In the genomic region with DNA sequence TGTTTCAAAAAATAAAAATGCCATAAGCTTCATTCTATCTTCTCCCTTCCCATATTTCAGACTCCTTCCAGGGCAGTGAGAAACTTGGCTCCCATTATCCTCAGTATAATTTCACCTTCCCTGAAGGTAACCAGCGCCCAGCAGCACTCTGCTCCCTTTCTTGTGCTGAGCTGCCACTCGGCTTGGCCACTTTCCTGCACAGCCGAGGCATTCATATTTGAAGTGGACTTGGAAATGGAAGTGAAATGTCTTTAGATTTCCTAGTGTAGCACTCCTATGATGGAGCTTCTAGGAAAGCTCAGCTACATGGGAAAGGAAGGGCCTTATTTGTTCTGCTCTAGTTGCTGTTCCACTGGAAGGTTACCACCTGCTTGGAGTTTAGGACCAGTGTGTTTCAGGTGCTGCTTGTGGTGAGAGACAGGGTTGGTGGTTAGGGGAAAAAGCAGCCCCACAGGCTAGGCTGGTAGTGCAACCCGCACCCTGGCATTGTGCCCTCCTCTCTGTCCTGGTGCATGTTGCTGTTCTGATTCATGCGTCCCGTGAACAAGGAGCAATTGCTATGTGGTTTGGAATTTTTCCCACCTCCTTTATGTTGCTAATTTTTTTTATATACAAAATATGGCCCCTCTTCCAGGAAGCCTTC, we compare ENCODE assay signal across 11 cellular contexts. TPM values are rescaled to one million over a fixed set of nuclear protein-coding genes. Genes with fewer than 3 reads are reported as not detected.
DNase-seq lines count a peak whose midpoint lies in the region; ATAC-seq and TF ChIP-seq lines count a peak whose summit lies in the region.
"Had no signal": no experiment of that assay in that cellular context is flagged by ENCODE, and none has a peak within 500 bp of the region (broad histone marks: within the 10 kb centered on the region; RNA-seq: fewer than 3 reads in every experiment).

No MANE protein-coding gene starts in this region.

- H3K9me3 Mint-ChIP-seq in glutamatergic neuron (ENCODE audit: unreplicated experiment): peaks cover 7% of the 10 kb centered on the region

- DNase-seq in GM04504 (ENCODE audit: low read depth): peak; percentile 47
- peak; percentile 87 for DNase-seq in astrocyte of the hippocampus (ENCODE audit: low read depth, low spot score)
- peak; percentile 56 for DNase-seq in kidney tubule cell (ENCODE audit: low spot score)
- DNase-seq in activated effector memory CD4-positive, alpha-beta T cell treated with Interleukin-2 at 50 U/mL for 16 hours: no peak
- no peak for DNase-seq in OCI-M1 (lab: John Stamatoyannopoulos, UW)
- DNase-seq in glutamatergic neuron: no peak
- DNase-seq: DMS153; NCI-H1436 treated with DMSO at 0.1 percent for 48 hours; stimulated activated CD4-positive, alpha-beta T cell treated with anti-CD3 and anti-CD28 coated beads, Interleukin-15, amount 100 ng/mL, for 24 hours had no signal

- H3K27ac ChIP-seq in 22Rv1: peak overlapping the region; percentile 44

- no peak for ATAC-seq in GM21360 (IDR thresholded peaks at IDR 0.05; ENCODE audit: unreplicated experiment)

- H3K27me3 Mint-ChIP-seq in glutamatergic neuron (ENCODE audit: unreplicated experiment): peaks cover 3% of the 10 kb centered on the region

- H3K27ac Mint-ChIP-seq in glutamatergic neuron (ENCODE audit: unreplicated experiment): no peak overlapping the region

- no peak for TF ChIP-seq CTCF in 22Rv1 (IDR thresholded peaks at IDR 0.05)
- no peak for TF ChIP-seq CTCF in glutamatergic neuron (IDR thresholded peaks at IDR 0.05; ENCODE audit: partially characterized antibody, unreplicated experiment)

- H3K4me1 Mint-ChIP-seq in glutamatergic neuron (ENCODE audit: low read depth, unreplicated experiment): peaks cover 2% of the 10 kb centered on the region

- peaks cover 5% of the 10 kb centered on the region for H3K36me3 Mint-ChIP-seq in glutamatergic neuron (ENCODE audit: unreplicated experiment)

- no peak overlapping the region for H3K4me3 Mint-ChIP-seq in glutamatergic neuron (ENCODE audit: unreplicated experiment)

RNA-seq across cellular contexts. Expression of gene RAD23B, which starts 53.8 kb away (rescaled TPM):
- total RNA-seq in glutamatergic neuron (ENCODE audit: unreplicated experiment): 145 TPM

Comparison
In these comparisons a context has a peak if more than half of its experiments do, and no peak if none do; other contexts are left out.
1. DNase-seq: peak in GM04504 (single experiment), astrocyte of the hippocampus (single experiment) and kidney tubule cell (single experiment); none in activated effector memory CD4-positive, alpha-beta T cell treated with Interleukin-2 at 50 U/mL for 16 hours (single experiment), OCI-M1 (single experiment) and glutamatergic neuron (single experiment).